Comparison of ENCODE assay signal across 8 cellular contexts in the genomic region with DNA sequence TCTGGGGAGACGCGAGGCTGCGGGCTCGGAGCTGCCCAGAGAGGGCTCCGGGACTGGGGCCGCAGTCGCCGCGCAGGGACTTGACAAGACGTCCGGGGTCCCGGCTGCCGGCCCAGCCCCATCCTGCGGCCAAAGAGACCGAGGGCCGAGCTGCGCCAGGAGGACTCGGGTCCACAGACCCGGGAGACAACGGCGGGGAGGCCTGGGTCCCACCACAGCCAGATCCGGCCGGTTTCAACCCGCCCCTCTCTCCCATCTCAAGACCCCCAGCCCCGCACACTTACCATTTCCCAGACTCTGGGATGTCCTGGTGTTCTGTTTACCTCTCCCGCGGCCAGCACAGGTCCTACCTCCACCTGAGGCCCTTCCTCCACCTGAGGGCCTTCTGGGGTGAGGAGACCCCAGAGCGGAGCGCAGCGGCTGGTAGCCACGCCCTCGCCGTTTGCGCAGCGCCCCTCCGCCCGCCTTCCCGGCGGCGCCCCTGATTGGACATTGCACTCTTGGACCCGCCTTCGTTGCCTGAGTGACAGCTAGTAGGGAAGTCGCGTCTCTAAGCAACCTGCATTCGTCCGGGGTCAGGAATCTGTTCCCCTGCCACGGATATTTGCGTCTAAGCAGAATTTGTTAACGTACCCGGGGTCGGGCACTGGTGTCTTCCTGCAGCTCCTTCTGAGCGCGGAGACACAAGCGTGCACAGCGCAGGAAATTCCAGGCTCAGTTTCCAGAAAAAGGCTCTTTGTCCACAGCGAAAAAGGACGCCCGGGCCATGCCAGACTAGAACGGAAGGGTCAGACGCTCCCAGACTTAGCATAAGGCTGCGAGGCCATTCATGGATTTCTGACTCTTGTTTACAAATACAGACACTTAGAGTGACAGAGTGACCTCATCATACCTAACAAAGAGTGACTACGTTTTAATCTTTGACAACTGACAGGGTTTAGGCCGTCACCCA. TPM values are rescaled to one million over a fixed set of nuclear protein-coding genes. Genes with fewer than 3 reads are reported as not detected.
A peak's percentile ranks its signal among the peaks of the same experiment; 100 is the strongest.
DNase-seq lines count a peak whose midpoint lies in the region; ATAC-seq, FAIRE-seq and TF ChIP-seq lines count a peak whose summit lies in the region.

ZNF709 (minus strand) TSS at position 446 of the 952 bp plus-strand sequence; CDS start at position 287, 159 bp downstream.

- H3K36me3 ChIP-seq in kidney epithelial cell (ENCODE audit: control insufficient read depth, insufficient read depth, low read length): no peaks in the 10 kb centered on the region

- peak; percentile 91 for ATAC-seq in HG03095 (IDR thresholded peaks at IDR 0.05; ENCODE audit: unreplicated experiment)

- DNase-seq in NCI-H2227 (lab: John Stamatoyannopoulos, UW; ENCODE audit: unreplicated experiment): peak; percentile 91
- peak; percentile 83 to 86 for DNase-seq in activated CD4-positive, alpha-beta T cell treated with anti-CD3 and anti-CD28 coated beads for 24 hours (ENCODE audit: low read depth in 2 of 2)
- DNase-seq in chondrocyte (ENCODE audit: low spot score): peak; percentile 92
- peak; percentile 43 for DNase-seq in kidney epithelial cell (ENCODE audit: low read depth)
- DNase-seq in stimulated activated CD4-positive, alpha-beta T cell treated with anti-CD3 and anti-CD28 coated beads, Interleukin-15, amount 100 ng/mL, for 1 hour (ENCODE audit: low read depth in 1 of 2, low spot score in 1 of 2): peak; percentile 80 to 84

- H3K36me3 Mint-ChIP-seq in chondrocyte (ENCODE audit: low read depth): no peaks in the 10 kb centered on the region

- H3K27me3 ChIP-seq in kidney epithelial cell (ENCODE audit: control insufficient read depth, insufficient read depth, low read length): no peaks in the 10 kb centered on the region

- peaks cover 31% of the 10 kb centered on the region for H3K4me1 Mint-ChIP-seq in chondrocyte (ENCODE audit: low read depth)

- peak; percentile 88 for TF ChIP-seq POLR2A in GM18526 (IDR thresholded peaks at IDR 0.05; ENCODE audit: extremely low read depth, insufficient read length)

- H3K4me3 ChIP-seq in kidney epithelial cell (ENCODE audit: low read depth, low read length): peak within 1 kb of the TSS; percentile 99

- H3K27ac Mint-ChIP-seq in chondrocyte (ENCODE audit: unreplicated experiment): peak within 1 kb of the TSS; percentile 91

- no peaks in the 10 kb centered on the region for H3K27me3 Mint-ChIP-seq in chondrocyte (ENCODE audit: low read depth)

- no peak for TF ChIP-seq CTCF in chondrocyte (IDR thresholded peaks at IDR 0.05)
- no peak for TF ChIP-seq CTCF in kidney epithelial cell (IDR thresholded peaks at IDR 0.05; ENCODE audit: insufficient read depth, low read length, poor library complexity, severe bottlenecking)

- H3K9me3 Mint-ChIP-seq in chondrocyte (ENCODE audit: low read depth): no peaks in the 10 kb centered on the region

- peak within 1 kb of the TSS; percentile 90 for H3K4me3 Mint-ChIP-seq in chondrocyte (ENCODE audit: unreplicated experiment)

- peak; percentile 34 for FAIRE-seq in A204.1 (lab: Jason Lieb, UNC)

RNA-seq across cellular contexts. Expression of gene ZNF709, which starts in this region (rescaled TPM):
- total RNA-seq in chondrocyte (2.0 to 5.2 TPM (median 3.0 TPM) in 3 replicates), kidney epithelial cell (0.75 and 2.0 TPM in 2 replicates)

Comparison
In these comparisons a context has a peak if more than half of its experiments do, and no peak if none do; other contexts are left out.
1. Peak in every context shown above with its lines: DNase-seq, ATAC-seq and H3K4me3 ChIP-seq.